In the genomic region with DNA sequence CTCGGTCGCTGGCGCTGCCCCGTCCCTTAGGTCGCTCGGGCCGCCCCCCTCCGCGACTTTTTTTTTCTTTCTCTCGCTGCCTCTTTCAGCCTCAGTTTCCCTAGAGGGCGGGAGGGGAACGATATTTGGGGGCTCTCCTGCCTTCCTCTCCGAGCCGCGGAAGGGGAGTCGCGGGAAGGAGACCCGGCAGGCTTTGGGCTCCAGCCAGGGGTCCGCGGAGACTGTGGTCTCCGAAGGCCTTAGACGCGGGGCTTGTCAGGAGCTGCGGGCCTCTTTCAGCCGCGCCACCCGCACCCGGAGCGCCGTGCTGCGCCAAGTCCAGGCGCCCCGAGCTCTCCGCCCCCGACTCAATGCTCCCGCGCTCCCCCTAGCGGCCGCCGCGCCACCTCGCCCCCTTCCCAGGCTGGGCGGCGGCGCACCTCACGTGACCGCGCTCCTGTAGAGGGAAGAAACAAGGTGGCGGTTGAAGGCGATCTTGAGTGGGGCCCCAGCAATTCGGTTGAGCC, we compare ENCODE assay signal across 8 cellular contexts. TPM values are rescaled to one million over a fixed set of nuclear protein-coding genes. Genes with fewer than 3 reads are reported as not detected.
DNase-seq lines count a peak whose midpoint lies in the region; ATAC-seq and TF ChIP-seq lines count a peak whose summit lies in the region.

LRRC37B (plus strand) TSS at position 427 of the 506 bp plus-strand sequence. CDS start 14,010 bp downstream, outside the sequence.

- peak within 1 kb of the TSS; percentile 72 for H3K27ac Mint-ChIP-seq in neural crest cell (ENCODE audit: unreplicated experiment)

- peak; percentile 85 for TF ChIP-seq CTCF in fibroblast of villous mesenchyme (IDR thresholded peaks at IDR 0.05; ENCODE audit: insufficient read depth, low read depth, low read length)
- peak; percentile 97 for TF ChIP-seq CTCF in neural crest cell (conservative IDR thresholded peaks at IDR 0.05)
- TF ChIP-seq CTCF in stomach (IDR thresholded peaks at IDR 0.05), result peak in 6 of 7 experiments; percentile 49 to 98 (median 90)

- no peaks in the 10 kb centered on the region for H3K9me3 ChIP-seq in stomach

- peak within 1 kb of the TSS; percentile 97 for H3K4me3 ChIP-seq in fibroblast of villous mesenchyme (ENCODE audit: low read depth, low read length)
- H3K4me3 ChIP-seq in stomach, result peak within 1 kb of the TSS; percentile 74 to 97 (median 90)

- 0 to 2% (median 1%) methylated on average over 23 to 50 of the region's 51 CpGs for WGBS in stomach, 5 donors

- peaks cover 4% of the 10 kb centered on the region for H3K27me3 Mint-ChIP-seq in neural crest cell (ENCODE audit: low read depth)

- TF ChIP-seq POLR2A in stomach (IDR thresholded peaks at IDR 0.05), result no peak

- H3K27me3 ChIP-seq in stomach, result no peaks in the 10 kb centered on the region

- TF ChIP-seq EP300 in stomach (IDR thresholded peaks at IDR 0.05), result no peak

- H3K4me3 Mint-ChIP-seq in neural crest cell, result peak within 1 kb of the TSS; percentile 94

- peak; percentile 82 for ATAC-seq in GM21737 (IDR thresholded peaks at IDR 0.05; ENCODE audit: unreplicated experiment)

- DNase-seq in DMS79 (lab: John Stamatoyannopoulos, UW) (peak; percentile 61), LHCN-M2 (ENCODE audit: low read depth) (peak; percentile 73), SHP77 (lab: John Stamatoyannopoulos, UW) (peak; percentile 52 to 66), fibroblast of villous mesenchyme (ENCODE audit: low read depth) (peak; percentile 77), neural crest cell (ENCODE audit: low read depth, low spot score) (peak; percentile 92), stomach (peak; percentile 91)
- peak; percentile 85 for DNase-seq in activated effector memory CD4-positive, alpha-beta T cell treated with Interleukin-2 at 50 U/mL for 16 hours

- no peaks in the 10 kb centered on the region for H3K36me3 ChIP-seq in stomach

- intact Hi-C loops in stomach (cut with DNase I; ENCODE audit: low total_unique reads), result no loop called here

- peaks cover 7 to 41% (median 24%) of the 10 kb centered on the region in 4 donors for H3K4me1 ChIP-seq in stomach

- H3K36me3 Mint-ChIP-seq in neural crest cell (ENCODE audit: low read depth), result peaks cover 3% of the 10 kb centered on the region

- H3K27ac ChIP-seq in stomach, result peak within 1 kb of the TSS; percentile 76 to 95 (median 88)

- peaks cover 26% of the 10 kb centered on the region for H3K4me1 Mint-ChIP-seq in neural crest cell

- H3K9me3 Mint-ChIP-seq in neural crest cell, result no peaks in the 10 kb centered on the region

RNA-seq across cellular contexts. Expression of gene LRRC37B, which starts in this region (rescaled TPM):
- total RNA-seq in LHCN-M2 (2014; rRNA removed) (3.6 and 8.0 TPM in 2 replicates), fibroblast of villous mesenchyme (12.9 and 14.2 TPM in 2 replicates), neural crest cell (28.5 and 33.1 TPM in 2 replicates), stomach (100 to 1,000 TPM in 1 of 5 donors, 10 to 100 TPM in 3, 1 to 10 TPM in 1; 3.2 to 132 (median 37.4) TPM)
- 3.2 TPM for polyA plus RNA-seq in LHCN-M2 (2012)
- polyA plus RNA-seq in stomach, result 10 to 100 TPM in 1 of 3 donors, 1 to 10 TPM in 2; 7.6 to 11.8 (median 8.9) TPM

Comparison
In these comparisons a context has a peak if more than half of its experiments do, and no peak if none do; other contexts are left out.
1. Peak in every context shown above with its lines: DNase-seq, ATAC-seq, H3K4me3 ChIP-seq and H3K27ac ChIP-seq.